Comparison of ENCODE assay signal across 8 cellular contexts in genomic region chr9:127574089-127574921, GRCh38. TPM values are rescaled to one million over a fixed set of nuclear protein-coding genes. Genes with fewer than 3 reads are reported as not detected.
DNase-seq lines count a peak whose midpoint lies in the region; ATAC-seq lines count a peak whose summit lies in the region.

No MANE protein-coding gene starts in this region.

- H3K36me3 ChIP-seq in rectal smooth muscle tissue (ENCODE audit: control insufficient read depth, insufficient read depth, low read length): no peaks in the 10 kb centered on the region

- no peak overlapping the region for H3K4me3 ChIP-seq in rectal smooth muscle tissue (ENCODE audit: low read length)

- no peaks in the 10 kb centered on the region for H3K9me3 Mint-ChIP-seq in activated T-cell treated with anti-CD3 and anti-CD28 coated beads, Interleukin-2, amount 50 U/mL, for 24 hours

- ATAC-seq in HG02610 (IDR thresholded peaks at IDR 0.05; ENCODE audit: unreplicated experiment): no peak
- ATAC-seq in HG03565 (IDR thresholded peaks at IDR 0.05; ENCODE audit: unreplicated experiment): no peak

- no peaks in the 10 kb centered on the region for H3K36me3 Mint-ChIP-seq in activated T-cell treated with anti-CD3 and anti-CD28 coated beads, Interleukin-2, amount 50 U/mL, for 24 hours (ENCODE audit: low read depth)

- peaks cover 48% of the 10 kb centered on the region for H3K4me1 Mint-ChIP-seq in activated T-cell treated with anti-CD3 and anti-CD28 coated beads, Interleukin-2, amount 50 U/mL, for 24 hours (ENCODE audit: low read depth)

- no peaks in the 10 kb centered on the region for H3K27me3 Mint-ChIP-seq in activated T-cell treated with anti-CD3 and anti-CD28 coated beads, Interleukin-2, amount 50 U/mL, for 24 hours

- peak overlapping the region; percentile 77 for H3K27ac Mint-ChIP-seq in activated T-cell treated with anti-CD3 and anti-CD28 coated beads, Interleukin-2, amount 50 U/mL, for 24 hours

- H3K9ac ChIP-seq in rectal smooth muscle tissue (ENCODE audit: low read length): no peak overlapping the region

- H3K4me3 Mint-ChIP-seq in activated T-cell treated with anti-CD3 and anti-CD28 coated beads, Interleukin-2, amount 50 U/mL, for 24 hours: no peak overlapping the region

- peaks cover 19% of the 10 kb centered on the region for H3K4me1 ChIP-seq in rectal smooth muscle tissue (ENCODE audit: control insufficient read depth, insufficient read depth, low read length)

- DNase-seq in activated T-cell treated with anti-CD3 and anti-CD28 coated beads, Interleukin-2, amount 50 U/mL, for 24 hours: no peak
- no peak for DNase-seq in activated T-cell treated with anti-CD3 and anti-CD28 coated beads, Interleukin-2, amount 50 U/mL, for 1 hour
- peak; percentile 58 for DNase-seq in NCI-H460 (ENCODE audit: extremely low read depth, low read depth)
- DNase-seq in cerebellum (ENCODE audit: low spot score): peak; percentile 74
- DNase-seq in T-helper 9 cell: no peak

- H3K27me3 ChIP-seq in rectal smooth muscle tissue (ENCODE audit: control insufficient read depth, insufficient read depth, low read length): no peaks in the 10 kb centered on the region

- H3K27ac ChIP-seq in rectal smooth muscle tissue (ENCODE audit: low read depth, low read length): peak overlapping the region; percentile 82

RNA-seq across cellular contexts. Expression of gene STXBP1, which starts 37.8 kb away (rescaled TPM):
- 8.4 and 10.2 TPM in 2 replicates for total RNA-seq in NCI-H460 (2014; rRNA removed; shearing (Covaris generic))
- polyA plus RNA-seq in NCI-H460 (2014; cell fraction: nucleus; rRNA removed): 9.6 and 13.3 TPM in 2 replicates
- total RNA-seq in cerebellum: 96.1 TPM

Comparison
In these comparisons a context has a peak if more than half of its experiments do, and no peak if none do; other contexts are left out.
1. DNase-seq: peak in NCI-H460 (single experiment) and cerebellum (single experiment); none in activated T-cell treated with anti-CD3 and anti-CD28 coated beads, Interleukin-2, amount 50 U/mL, for 24 hours (single experiment), activated T-cell treated with anti-CD3 and anti-CD28 coated beads, Interleukin-2, amount 50 U/mL, for 1 hour (single experiment) and T-helper 9 cell (single experiment).